ENCODE assay signal across 10 cellular contexts in genomic region chr5:40333459-40334241, GRCh38.
DNase-seq lines count a peak whose midpoint lies in the region; ATAC-seq and TF ChIP-seq lines count a peak whose summit lies in the region.
"Had no signal": no experiment of that assay in that cellular context is flagged by ENCODE, and none has a peak within 500 bp of the region (broad histone marks: within the 10 kb centered on the region; RNA-seq: fewer than 3 reads in every experiment).

No MANE protein-coding gene starts in this region.

- H3K36me3 ChIP-seq in CD8-positive, alpha-beta T cell (ENCODE audit: insufficient read depth, low read length) = no peaks in the 10 kb centered on the region

- no peak overlapping the region for H3K4me3 Mint-ChIP-seq in CD8-positive, alpha-beta T cell

- peaks cover 25% of the 10 kb centered on the region for H3K4me1 Mint-ChIP-seq in CD8-positive, alpha-beta T cell (ENCODE audit: low read depth)

- no peak for TF ChIP-seq CTCF in CD8-positive, alpha-beta T cell (IDR thresholded peaks at IDR 0.05)

- POLR2A ChIA-PET in CD8-positive, alpha-beta T cell (lab: Charles Lee) = interaction anchor here (0.7 to 0.9 kb wide), 2 partner anchors 29 to 93 kb away, joined by 3 to 4 read pairs; no protein-coding TSS in a partner anchor

- H3K27ac Mint-ChIP-seq in CD8-positive, alpha-beta T cell = no peak overlapping the region

- no peak overlapping the region for H3K4me3 ChIP-seq in CD8-positive, alpha-beta T cell (ENCODE audit: low read depth, low read length)

- H3K9me3 Mint-ChIP-seq in CD8-positive, alpha-beta T cell = no peaks in the 10 kb centered on the region

- no peaks in the 10 kb centered on the region for H3K9me3 ChIP-seq in CD8-positive, alpha-beta T cell (ENCODE audit: low read length)

- intact Hi-C loops in CD8-positive, alpha-beta T cell (cut with DNase I, micrococcal nuclease) = no loop called here

- no peak for DNase-seq in CD8-positive, alpha-beta T cell
- DNase-seq in RPMI7951 (ENCODE audit: low read depth) (peak; percentile 32), glomerular endothelial cell (ENCODE audit: extremely low read depth, low read depth, low spot score) (peak; percentile 61), cerebellar cortex (ENCODE audit: low spot score) (no peak), NCI-H1417 (lab: John Stamatoyannopoulos, UW) (no peak)
- DNase-seq: anterior cingulate cortex, Right ventricle myocardium superior had no signal

- no peaks in the 10 kb centered on the region for H3K36me3 Mint-ChIP-seq in CD8-positive, alpha-beta T cell

- no peaks in the 10 kb centered on the region for H3K27me3 Mint-ChIP-seq in CD8-positive, alpha-beta T cell (ENCODE audit: low read depth)

- no peak overlapping the region for H3K27ac ChIP-seq in CD8-positive, alpha-beta T cell (ENCODE audit: low read depth, low read length)

- peak; percentile 31 for ATAC-seq in CD8-positive, alpha-beta T cell
- peak; percentile 93 for ATAC-seq in GM21381 (IDR thresholded peaks at IDR 0.05; ENCODE audit: unreplicated experiment)
- no peak for ATAC-seq in GM19023 (IDR thresholded peaks at IDR 0.05; ENCODE audit: unreplicated experiment)
- ATAC-seq in GM21576 (IDR thresholded peaks at IDR 0.05; ENCODE audit: unreplicated experiment) = no peak

- no peaks in the 10 kb centered on the region for H3K4me1 ChIP-seq in CD8-positive, alpha-beta T cell (ENCODE audit: insufficient read depth, low read length)

- H3K27me3 ChIP-seq in CD8-positive, alpha-beta T cell (ENCODE audit: insufficient read depth, low read length) = no peaks in the 10 kb centered on the region

- CTCF ChIA-PET in CD8-positive, alpha-beta T cell (lab: Charles Lee) = no interaction called here

Comparison
In these comparisons a context has a peak if more than half of its experiments do, and no peak if none do; other contexts are left out.
1. ATAC-seq: peak in CD8-positive, alpha-beta T cell (single experiment) and GM21381 (single experiment); none in GM19023 (single experiment) and GM21576 (single experiment).
2. DNase-seq: peak in RPMI7951 (single experiment) and glomerular endothelial cell (single experiment); none in CD8-positive, alpha-beta T cell (0 of 7), cerebellar cortex (single experiment) and NCI-H1417 (0 of 3).